ENCODE assay signal across 8 cellular contexts in the genomic region with DNA sequence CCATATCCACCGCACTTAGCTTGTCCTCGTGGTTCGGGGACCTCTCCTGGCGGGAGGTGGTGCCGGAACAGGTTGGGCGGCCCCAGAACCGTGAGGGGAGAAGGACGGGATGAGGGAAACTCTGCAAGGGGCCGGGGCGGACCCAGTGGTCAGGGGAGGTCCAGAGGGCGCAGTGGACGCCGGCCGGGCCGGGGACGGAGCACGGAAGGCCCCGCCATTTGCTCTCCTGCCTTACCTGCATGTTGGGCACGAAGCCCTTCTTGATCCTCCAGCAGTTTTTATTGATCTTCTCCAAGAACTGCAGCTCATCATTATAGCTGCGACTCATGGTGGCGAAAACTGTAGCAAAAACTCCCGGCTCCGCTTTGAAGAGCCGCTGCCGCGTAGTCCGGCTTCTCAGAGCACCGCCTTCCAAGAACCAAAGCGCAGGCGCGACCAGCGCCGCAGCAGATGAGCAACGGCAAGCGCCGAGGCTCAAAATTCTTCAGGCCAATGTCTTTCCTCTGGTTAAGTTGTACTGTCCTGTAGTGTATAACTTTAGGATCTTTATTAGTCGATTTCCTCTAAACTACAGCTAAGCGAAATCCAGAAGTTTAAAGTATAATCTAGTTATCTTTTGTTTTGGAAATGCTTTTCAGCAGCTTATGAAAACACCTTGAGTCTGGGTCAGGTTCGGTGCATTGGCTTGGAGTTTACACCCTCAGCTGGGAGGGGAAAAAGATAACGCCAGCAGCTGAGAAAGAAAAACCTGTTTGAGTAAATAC. TPM values are rescaled to one million over a fixed set of nuclear protein-coding genes. Genes with fewer than 3 reads are reported as not detected.
DNase-seq lines count a peak whose midpoint lies in the region; ATAC-seq and TF ChIP-seq lines count a peak whose summit lies in the region.

A gene (minus strand): TSS at position 419 of the 764 bp plus-strand sequence. CDS start 91 bp downstream, at position 328.

- peak; percentile 69 for DNase-seq in CMK (ENCODE audit: low read depth)
- DNase-seq in LoVo (ENCODE audit: low spot score): peak; percentile 91
- DNase-seq in SHP77 (lab: John Stamatoyannopoulos, UW): peak; percentile 72 to 84
- peak; percentile 98 for DNase-seq in activated effector memory CD4-positive, alpha-beta T cell treated with anti-CD3 and anti-CD28 coated beads, Interleukin-2, amount 50 U/mL, for 16 hours
- DNase-seq in fibroblast of pulmonary artery (ENCODE audit: low read depth): peak; percentile 97
- peak; percentile 86 to 96 (median 92) for DNase-seq in naive thymus-derived CD8-positive, alpha-beta T cell

- peak within 1 kb of the TSS; percentile 94 to 99 (median 98) for H3K4me3 Mint-ChIP-seq in naive thymus-derived CD8-positive, alpha-beta T cell
- peak within 1 kb of the TSS; percentile 91 for H3K4me3 Mint-ChIP-seq in stimulated activated memory B cell treated with anti-CD40 and anti-IgM and Interleukin-4, amounts not matched to agents 10 μg/mL and 1 μg/mL and 100 μg/mL, for 72 hours

- no peaks in the 10 kb centered on the region for H3K9me3 Mint-ChIP-seq in naive thymus-derived CD8-positive, alpha-beta T cell
- H3K9me3 Mint-ChIP-seq in stimulated activated memory B cell treated with anti-CD40 and anti-IgM and Interleukin-4, amounts not matched to agents 10 μg/mL and 1 μg/mL and 100 μg/mL, for 72 hours: no peaks in the 10 kb centered on the region

- peaks cover 0 to 24% (median 7%) of the 10 kb centered on the region in 3 donors for H3K36me3 Mint-ChIP-seq in naive thymus-derived CD8-positive, alpha-beta T cell
- H3K36me3 Mint-ChIP-seq in stimulated activated memory B cell treated with anti-CD40 and anti-IgM and Interleukin-4, amounts not matched to agents 10 μg/mL and 1 μg/mL and 100 μg/mL, for 72 hours: peaks cover 23% of the 10 kb centered on the region

- no peak for TF ChIP-seq CTCF in fibroblast of pulmonary artery (IDR thresholded peaks at IDR 0.05; ENCODE audit: low read length, missing control alignments)

- peaks cover 0 to 9% (median 0%) of the 10 kb centered on the region in 5 donors for H3K27me3 Mint-ChIP-seq in naive thymus-derived CD8-positive, alpha-beta T cell
- no peaks in the 10 kb centered on the region for H3K27me3 Mint-ChIP-seq in stimulated activated memory B cell treated with anti-CD40 and anti-IgM and Interleukin-4, amounts not matched to agents 10 μg/mL and 1 μg/mL and 100 μg/mL, for 72 hours

- POLR2A ChIA-PET in naive thymus-derived CD8-positive, alpha-beta T cell (lab: Charles Lee): interaction anchor here (0.7 to 3.2 kb wide), 4 partner anchors 63 to 1137 kb away, joined by 3 to 20 read pairs (median 4); a partner anchor contains a TSS

- peak within 1 kb of the TSS; percentile 82 for H3K4me3 ChIP-seq in fibroblast of pulmonary artery (replicated peaks; ENCODE audit: low read depth, low read length)

- peak within 1 kb of the TSS; percentile 93 to 98 (median 97) for H3K27ac Mint-ChIP-seq in naive thymus-derived CD8-positive, alpha-beta T cell
- peak within 1 kb of the TSS; percentile 91 for H3K27ac Mint-ChIP-seq in stimulated activated memory B cell treated with anti-CD40 and anti-IgM and Interleukin-4, amounts not matched to agents 10 μg/mL and 1 μg/mL and 100 μg/mL, for 72 hours

- H3K4me1 Mint-ChIP-seq in naive thymus-derived CD8-positive, alpha-beta T cell: peaks cover 17 to 56% (median 51%) of the 10 kb centered on the region in 4 donors
- peaks cover 38% of the 10 kb centered on the region for H3K4me1 Mint-ChIP-seq in stimulated activated memory B cell treated with anti-CD40 and anti-IgM and Interleukin-4, amounts not matched to agents 10 μg/mL and 1 μg/mL and 100 μg/mL, for 72 hours

- peak; percentile 62 for ATAC-seq in GM21423 (IDR thresholded peaks at IDR 0.05; ENCODE audit: unreplicated experiment)
- peak; percentile 90 to 94 for ATAC-seq in naive thymus-derived CD8-positive, alpha-beta T cell
- ATAC-seq in stimulated activated memory B cell treated with anti-CD40 and anti-IgM and Interleukin-4, amounts not matched to agents 10 μg/mL and 1 μg/mL and 100 μg/mL, for 72 hours: peak; percentile 84

RNA-seq across cellular contexts. Expression of the gene that starts here (rescaled TPM):
- 10 to 100 TPM; 54.7 to 57.9 TPM for total RNA-seq in naive thymus-derived CD8-positive, alpha-beta T cell
- 100 to 1,000 TPM; 103 to 109 (median 106) TPM for polyA plus RNA-seq in naive thymus-derived CD8-positive, alpha-beta T cell

Comparison
In these comparisons a context has a peak if more than half of its experiments do, and no peak if none do; other contexts are left out.
1. Peak in every context shown above with its lines: DNase-seq, ATAC-seq and H3K4me3 ChIP-seq.